Comparison of ENCODE assay signal across 8 cellular contexts in the genomic region with DNA sequence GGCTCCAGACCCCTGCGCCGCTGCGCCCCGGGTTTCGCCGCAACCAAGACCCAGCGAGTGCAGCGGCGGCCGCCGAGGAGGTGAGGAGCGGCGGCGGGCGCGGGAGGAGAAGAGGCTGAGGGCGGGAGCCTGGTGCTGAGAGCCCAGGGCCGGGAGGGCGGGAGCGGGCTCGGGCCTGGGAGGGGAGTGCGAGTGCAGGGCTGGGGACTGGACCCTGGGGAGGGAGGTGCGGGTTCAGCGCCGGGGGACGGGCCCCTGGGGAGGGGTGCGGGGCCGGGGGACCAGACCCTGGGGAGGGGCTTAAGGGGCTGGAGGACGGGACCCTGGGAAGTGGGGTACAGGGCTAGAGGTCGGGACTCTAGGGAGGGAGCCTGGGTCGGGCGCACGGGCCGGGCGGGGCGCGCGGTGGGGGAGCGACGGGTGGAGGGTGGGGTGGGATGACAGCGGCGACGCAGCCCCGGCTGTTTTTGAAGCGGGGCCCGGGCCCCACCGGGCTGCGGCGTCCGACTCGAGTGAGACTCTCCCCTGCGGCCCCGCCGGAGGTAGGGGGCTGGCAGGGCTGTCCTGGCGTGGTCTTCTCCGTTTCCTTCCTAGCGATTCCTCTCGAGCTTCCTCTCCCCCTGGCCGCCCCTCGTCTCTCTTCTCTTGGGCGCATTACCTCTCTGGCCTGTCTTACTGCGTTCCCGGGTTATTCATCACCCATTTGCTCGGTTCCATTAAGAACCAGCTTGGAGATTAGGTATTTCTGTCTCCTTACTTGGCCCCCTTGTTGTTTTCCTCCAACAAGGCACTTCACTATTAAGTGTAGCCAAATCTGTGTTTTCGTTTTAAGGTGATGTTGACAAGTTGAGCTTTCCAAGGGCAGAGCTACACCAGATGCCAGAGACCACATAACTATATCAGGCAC.
DNase-seq lines count a peak whose midpoint lies in the region; ATAC-seq lines count a peak whose summit lies in the region.

No MANE protein-coding gene starts in this region.

- no peaks in the 10 kb centered on the region for H3K27me3 Mint-ChIP-seq in T-helper 2 cell treated with Interferon-gamma antibody and Interleukin-4, amounts not matched to agents 5 μg/mL and 100 μg/mL, for 36 hours (ENCODE audit: low read depth)

- DNase-seq in NCI-H82 (lab: John Stamatoyannopoulos, UW) (peak; percentile 29), NCI-H82 treated with DMSO at 0.1 percent for 48 hours (lab: John Stamatoyannopoulos, UW; ENCODE audit: unreplicated experiment) (no peak), left kidney (ENCODE audit: low read depth, low spot score) (peak; percentile 60), Kasumi-1 (lab: John Stamatoyannopoulos, UW) (no peak)
- no peak for DNase-seq in T-helper 2 cell treated with Interferon-gamma antibody and Interleukin-4, amounts not matched to agents 5 μg/mL and 100 μg/mL, for 36 hours (ENCODE audit: low spot score)
- peak; percentile 9 for DNase-seq in central memory CD4-positive, alpha-beta T cell
- peak; percentile 8 for DNase-seq in stimulated activated CD8-positive, alpha-beta memory T cell treated with anti-CD3 and anti-CD28 coated beads, Interleukin-15, amount 100 ng/mL, for 1 hour (ENCODE audit: low read depth)

- H3K4me1 Mint-ChIP-seq in T-helper 2 cell treated with Interferon-gamma antibody and Interleukin-4, amounts not matched to agents 5 μg/mL and 100 μg/mL, for 36 hours (ENCODE audit: low read depth): peaks cover 47% of the 10 kb centered on the region

- H3K27ac Mint-ChIP-seq in T-helper 2 cell treated with Interferon-gamma antibody and Interleukin-4, amounts not matched to agents 5 μg/mL and 100 μg/mL, for 36 hours: peak overlapping the region; percentile 92

- H3K4me3 Mint-ChIP-seq in T-helper 2 cell treated with Interferon-gamma antibody and Interleukin-4, amounts not matched to agents 5 μg/mL and 100 μg/mL, for 36 hours: peak overlapping the region; percentile 96

- peak; percentile 25 for ATAC-seq in HG03045 (IDR thresholded peaks at IDR 0.05; ENCODE audit: unreplicated experiment)

- H3K9me3 Mint-ChIP-seq in T-helper 2 cell treated with Interferon-gamma antibody and Interleukin-4, amounts not matched to agents 5 μg/mL and 100 μg/mL, for 36 hours: no peaks in the 10 kb centered on the region

- H3K36me3 Mint-ChIP-seq in T-helper 2 cell treated with Interferon-gamma antibody and Interleukin-4, amounts not matched to agents 5 μg/mL and 100 μg/mL, for 36 hours (ENCODE audit: low read depth): peaks cover 44% of the 10 kb centered on the region

Comparison
In these comparisons a context has a peak if more than half of its experiments do, and no peak if none do; other contexts are left out.
1. DNase-seq: peak in NCI-H82 (single experiment), central memory CD4-positive, alpha-beta T cell (single experiment), left kidney (single experiment) and stimulated activated CD8-positive, alpha-beta memory T cell treated with anti-CD3 and anti-CD28 coated beads, Interleukin-15, amount 100 ng/mL, for 1 hour (single experiment); none in NCI-H82 treated with DMSO at 0.1 percent for 48 hours (single experiment), T-helper 2 cell treated with Interferon-gamma antibody and Interleukin-4, amounts not matched to agents 5 μg/mL and 100 μg/mL, for 36 hours (single experiment) and Kasumi-1 (0 of 2).